Comparison of ENCODE assay signal across 9 cellular contexts in genomic region chr4:1026115-1026514, GRCh38. TPM values are rescaled to one million over a fixed set of nuclear protein-coding genes. Genes with fewer than 3 reads are reported as not detected.
DNase-seq lines count a peak whose midpoint lies in the region; ATAC-seq and TF ChIP-seq lines count a peak whose summit lies in the region.
"Had no signal": no experiment of that assay in that cellular context is flagged by ENCODE, and none has a peak within 500 bp of the region (broad histone marks: within the 10 kb centered on the region; RNA-seq: fewer than 3 reads in every experiment).

No MANE protein-coding gene starts in this region.

- H3K9me2 ChIP-seq in GM23248 (ENCODE audit: insufficient read depth), result no peaks in the 10 kb centered on the region

- no peaks in the 10 kb centered on the region for H3K27me3 ChIP-seq in GM23248 (replicated peaks; ENCODE audit: insufficient read depth)
- H3K27me3 ChIP-seq: cardiac muscle cell had no signal

- no peaks in the 10 kb centered on the region for H3K36me3 ChIP-seq in GM23248 (ENCODE audit: low read depth)
- H3K36me3 ChIP-seq: cardiac muscle cell had no signal

- H3K4me2 ChIP-seq in GM23248 (ENCODE audit: unreplicated experiment), result no peak overlapping the region

- no peaks in the 10 kb centered on the region for H3K79me2 ChIP-seq in GM23248 (ENCODE audit: insufficient read depth)

- no peaks in the 10 kb centered on the region for H3K4me1 Mint-ChIP-seq in central memory CD8-positive, alpha-beta T cell

- no peak for TF ChIP-seq CTCF in GM12865 (IDR thresholded peaks at IDR 0.05; ENCODE audit: insufficient read depth, low read depth, low read length, missing control alignments)

- no peak overlapping the region for H3K4me3 Mint-ChIP-seq in central memory CD8-positive, alpha-beta T cell

- peaks cover 9% of the 10 kb centered on the region for H3K36me3 Mint-ChIP-seq in central memory CD8-positive, alpha-beta T cell (ENCODE audit: insufficient read depth)

- H2AFZ ChIP-seq in GM23248, result no peak overlapping the region

- in situ Hi-C loops in GM23248 (cut with MboI), result no loop called here

- no peaks in the 10 kb centered on the region for H3K27me3 Mint-ChIP-seq in central memory CD8-positive, alpha-beta T cell

- H3K9me3 ChIP-seq in GM23248 (ENCODE audit: low read depth), result no peaks in the 10 kb centered on the region

- no peaks in the 10 kb centered on the region for H3K9me3 Mint-ChIP-seq in central memory CD8-positive, alpha-beta T cell

- no peak overlapping the region for H3K27ac Mint-ChIP-seq in central memory CD8-positive, alpha-beta T cell (ENCODE audit: low read depth)

- DNase-seq in GM12865 (ENCODE audit: low read depth), result peak; percentile 61
- DNase-seq in OCI-M1 (lab: John Stamatoyannopoulos, UW), result peak; percentile 55
- no peak for DNase-seq in central memory CD8-positive, alpha-beta T cell (ENCODE audit: low spot score in 2 of 2)
- DNase-seq in stimulated activated CD4-positive, alpha-beta T cell treated with anti-CD3 and anti-CD28 coated beads, Interleukin-4, amount 100 ng/mL, for 48 hours (ENCODE audit: low read depth in 2 of 2), result peak; percentile 47 to 52
- DNase-seq in cortex of kidney (lab: John Stamatoyannopoulos, UW), result no peak
- DNase-seq in GM23248, result no peak
- DNase-seq in KG1 (lab: John Stamatoyannopoulos, UW), result no peak

- peak; percentile 73 for ATAC-seq in GM21529 (IDR thresholded peaks at IDR 0.05; ENCODE audit: unreplicated experiment)
- peak; percentile 68 for ATAC-seq in central memory CD8-positive, alpha-beta T cell (replicated peaks; ENCODE audit: extremely low read depth, poor library complexity, severe bottlenecking)

- no peaks in the 10 kb centered on the region for H4K20me1 ChIP-seq in GM23248 (ENCODE audit: insufficient read depth)

- 50 to 60% methylated on average over 16 to 17 of the region's 17 CpGs for WGBS in GM23248 (ENCODE audit: low coverage in 1 of 2, low lambda C conversion rate in 2 of 2, missing lambda C conversion rate in 2 of 2), 2 experiments

- no peaks in the 10 kb centered on the region for H3F3A ChIP-seq in GM23248 (ENCODE audit: insufficient read depth)

- H3K9ac ChIP-seq in GM23248, result no peak overlapping the region

- no peaks in the 10 kb centered on the region for H3K4me1 ChIP-seq in GM23248 (ENCODE audit: insufficient read depth)

- H3K27ac ChIP-seq in GM23248, result no peak overlapping the region

- no peak overlapping the region for H3K4me3 ChIP-seq in GM12865 (ENCODE audit: low read depth, low read length)
- no peak overlapping the region for H3K4me3 ChIP-seq in GM23248
- H3K4me3 ChIP-seq: cardiac muscle cell had no signal

RNA-seq across cellular contexts. Expression of gene FGFRL1, which starts 14.7 kb away (rescaled TPM):
- total RNA-seq in GM23248 (2014; rRNA removed; shearing (Covaris generic)), result 58.7 and 64.9 TPM in 2 replicates
- 10.8 and 11.1 TPM in 2 replicates for polyA plus RNA-seq in GM23248 (2016; fragmentation: Nextera tagmentation; extraction: Ambion mirVana)

RNA-seq across cellular contexts. Expression of gene SLC26A1, which starts 32.9 kb away (rescaled TPM):
- 0.13 and 0.22 TPM in 2 replicates for total RNA-seq in GM23248 (2014; rRNA removed; shearing (Covaris generic))
- polyA plus RNA-seq in GM23248 (2016; fragmentation: Nextera tagmentation; extraction: Ambion mirVana), result 1.6 and 1.8 TPM in 2 replicates

RNA-seq across cellular contexts. Expression of gene IDUA, which starts 39.3 kb away (rescaled TPM):
- total RNA-seq in GM23248 (2014; rRNA removed; shearing (Covaris generic)), result 26.3 and 30.7 TPM in 2 replicates
- polyA plus RNA-seq in GM23248 (2016; fragmentation: Nextera tagmentation; extraction: Ambion mirVana), result 26.4 and 28.8 TPM in 2 replicates

RNA-seq across cellular contexts. Expression of gene DGKQ, which starts 52.7 kb away (rescaled TPM):
- 16.8 and 18.2 TPM in 2 replicates for total RNA-seq in GM23248 (2014; rRNA removed; shearing (Covaris generic))
- polyA plus RNA-seq in GM23248 (2016; fragmentation: Nextera tagmentation; extraction: Ambion mirVana), result 1.4 and 1.9 TPM in 2 replicates

Comparison
In these comparisons a context has a peak if more than half of its experiments do, and no peak if none do; other contexts are left out.
1. DNase-seq: peak in GM12865 (single experiment), OCI-M1 (single experiment) and stimulated activated CD4-positive, alpha-beta T cell treated with anti-CD3 and anti-CD28 coated beads, Interleukin-4, amount 100 ng/mL, for 48 hours (2 of 2); none in central memory CD8-positive, alpha-beta T cell (0 of 2), cortex of kidney (single experiment), GM23248 (single experiment) and KG1 (single experiment).